9 cellular contexts compared by ENCODE assay signal in the genomic region with DNA sequence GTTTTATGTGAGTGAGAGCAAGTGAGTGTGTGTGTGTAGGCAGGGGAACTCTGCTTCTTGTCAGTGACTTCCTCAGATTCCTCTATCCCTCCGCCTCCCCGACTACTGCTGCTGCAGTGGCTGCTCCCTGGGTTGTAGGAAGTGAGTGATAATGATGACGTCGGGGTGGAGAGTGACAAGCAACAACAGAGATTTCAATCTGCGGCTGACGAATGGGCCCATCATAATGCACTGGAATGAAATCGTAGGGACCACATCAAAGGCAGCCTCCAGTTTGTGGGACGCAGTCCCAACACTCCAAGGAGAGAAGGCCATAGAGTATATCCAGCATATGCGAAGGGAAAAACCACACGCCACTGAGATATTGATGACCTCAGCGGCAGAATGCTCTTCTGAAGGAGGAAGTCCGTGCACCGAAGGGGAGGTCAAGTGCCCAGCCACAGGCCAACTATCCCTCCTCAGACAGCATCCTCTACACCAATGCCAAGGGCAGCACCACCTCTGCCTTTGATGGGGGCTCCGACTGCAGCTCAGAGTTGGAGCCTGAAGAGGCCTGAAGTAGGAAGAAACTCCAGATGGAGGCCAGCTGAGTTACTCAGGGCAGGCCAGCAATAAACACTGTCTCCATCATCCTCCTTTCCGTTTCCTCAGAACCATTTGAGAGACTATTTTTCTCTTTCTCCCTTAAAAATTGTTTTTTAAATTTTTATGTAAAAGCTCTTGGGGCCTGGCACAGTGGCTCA. TPM values are rescaled to one million over a fixed set of nuclear protein-coding genes. Genes with fewer than 3 reads are reported as not detected.
DNase-seq lines count a peak whose midpoint lies in the region; ATAC-seq and TF ChIP-seq lines count a peak whose summit lies in the region.
"Had no signal": no experiment of that assay in that cellular context is flagged by ENCODE, and none has a peak within 500 bp of the region (broad histone marks: within the 10 kb centered on the region; RNA-seq: fewer than 3 reads in every experiment).

No MANE protein-coding gene starts in this region.

- TF ChIP-seq POLR2A in IMR-90 (IDR thresholded peaks at IDR 0.05; ENCODE audit: low read depth, low read length), result no peak

- H3K27ac ChIP-seq in IMR-90 (ENCODE audit: insufficient read depth, low read length) (no peak overlapping the region), mesendoderm (ENCODE audit: low read depth, low read length) (no peak overlapping the region)

- no peak overlapping the region for H3K9ac ChIP-seq in IMR-90 (ENCODE audit: low read depth, low read length)
- no peak overlapping the region for H3K9ac ChIP-seq in mesendoderm (ENCODE audit: low read length)

- H3K36me3 Mint-ChIP-seq in naive thymus-derived CD8-positive, alpha-beta T cell, result peaks cover 0 to 38% (median 2%) of the 10 kb centered on the region in 3 donors
- H3K36me3 Mint-ChIP-seq in stimulated activated effector memory CD8-positive, alpha-beta T cell treated with anti-CD3 and anti-CD28 coated beads, Interleukin-12 subunit alpha, Interleukin-12 subunit beta, amount 100 ng/mL, for 72 hours, result peaks cover 39% of the 10 kb centered on the region
- peaks cover 11% of the 10 kb centered on the region for H3K36me3 Mint-ChIP-seq in activated naive CD4-positive, alpha-beta T cell treated with anti-CD3 and anti-CD28 coated beads, Interleukin-2, amount 10 ng/mL, durations not matched to agents 7 days and 5 days

- H2AK9ac ChIP-seq in IMR-90 (replicated peaks; ENCODE audit: low read depth, low read length, poor library complexity), result peak overlapping the region; percentile 78

- peaks cover 9% of the 10 kb centered on the region; the same call in 1 of the 2 replicates for H3K9me1 ChIP-seq in IMR-90 (ENCODE audit: insufficient read depth, low read length)

- H2BK20ac ChIP-seq in IMR-90 (ENCODE audit: low read depth, low read length), result no peak overlapping the region

- H4K8ac ChIP-seq in IMR-90 (ENCODE audit: low read depth in 2 of 2, low read length in 2 of 2) (no peak overlapping the region), mesendoderm (ENCODE audit: low read depth, low read length) (no peak overlapping the region)

- H3K4me1 ChIP-seq in IMR-90 (ENCODE audit: control insufficient read depth, insufficient read depth, low read length), result peaks cover 2% of the 10 kb centered on the region
- H3K4me1 ChIP-seq in mesendoderm (ENCODE audit: control insufficient read depth, low read depth, low read length), result no peaks in the 10 kb centered on the region

- H2BK120ac ChIP-seq in IMR-90 (ENCODE audit: low read depth, low read length) (no peak overlapping the region), mesendoderm (ENCODE audit: low read depth, low read length) (no peak overlapping the region)

- no peak overlapping the region for H2BK5ac ChIP-seq in IMR-90 (ENCODE audit: low read depth, low read length, poor library complexity, severe bottlenecking)
- H2BK5ac ChIP-seq in mesendoderm (ENCODE audit: low read length), result no peak overlapping the region

- H3K4me2 ChIP-seq in IMR-90 (ENCODE audit: low read depth, low read length) (no peak overlapping the region), mesendoderm (ENCODE audit: low read length) (no peak overlapping the region)

- H4K20me1 ChIP-seq in IMR-90 (ENCODE audit: insufficient read depth, low read length), result no peaks in the 10 kb centered on the region

- no peak overlapping the region for H3K4ac ChIP-seq in IMR-90 (ENCODE audit: low read depth, low read length)
- H3K4ac ChIP-seq in mesendoderm (ENCODE audit: low read depth, low read length), result no peak overlapping the region

- in situ Hi-C loops in IMR-90 (cut with MboI; ENCODE audit: low sequenced_read_pairs), result no loop called here

- DNase-seq in AG10803 (ENCODE audit: low read depth), result peak; percentile 83
- DNase-seq in IMR-90, result peak; percentile 67
- DNase-seq in choroid plexus epithelial cell (ENCODE audit: low read depth), result peak; percentile 25
- peak; percentile 76 for DNase-seq in mesendoderm
- DNase-seq in naive thymus-derived CD8-positive, alpha-beta T cell, result no peak
- no peak for DNase-seq in stimulated activated CD4-positive, alpha-beta T cell treated with anti-CD3 and anti-CD28 coated beads, Interleukin-2, amount 100 ng/mL, for 48 hours
- DNase-seq in stimulated activated effector memory CD8-positive, alpha-beta T cell treated with anti-CD3 and anti-CD28 coated beads, Interleukin-12 subunit alpha, Interleukin-12 subunit beta, amount 100 ng/mL, for 72 hours (ENCODE audit: low spot score in 2 of 2), result no peak
- DNase-seq in activated naive CD4-positive, alpha-beta T cell treated with anti-CD3 and anti-CD28 coated beads, Interleukin-2, amount 10 ng/mL, durations not matched to agents 7 days and 5 days, result no peak
- DNase-seq: NCI-H187 had no signal

- no peaks in the 10 kb centered on the region for H3K79me1 ChIP-seq in IMR-90 (ENCODE audit: low read depth in 1 of 2, low read length in 2 of 2)
- no peaks in the 10 kb centered on the region for H3K79me1 ChIP-seq in mesendoderm (ENCODE audit: low read length)

- H3K9me3 Mint-ChIP-seq in naive thymus-derived CD8-positive, alpha-beta T cell, result no peaks in the 10 kb centered on the region
- H3K9me3 Mint-ChIP-seq in stimulated activated effector memory CD8-positive, alpha-beta T cell treated with anti-CD3 and anti-CD28 coated beads, Interleukin-12 subunit alpha, Interleukin-12 subunit beta, amount 100 ng/mL, for 72 hours, result no peaks in the 10 kb centered on the region
- no peaks in the 10 kb centered on the region for H3K9me3 Mint-ChIP-seq in activated naive CD4-positive, alpha-beta T cell treated with anti-CD3 and anti-CD28 coated beads, Interleukin-2, amount 10 ng/mL, durations not matched to agents 7 days and 5 days

- no peak overlapping the region for H2BK15ac ChIP-seq in IMR-90 (ENCODE audit: low read depth, low read length)
- no peak overlapping the region for H2BK15ac ChIP-seq in mesendoderm (replicated peaks; ENCODE audit: low read depth)

- POLR2A ChIA-PET in IMR-90 (lab: Charles Lee; ENCODE audit: unreplicated experiment), result no interaction called here
- POLR2A ChIA-PET in naive thymus-derived CD8-positive, alpha-beta T cell (lab: Charles Lee), result no interaction called here

- peaks cover 2% of the 10 kb centered on the region for H3K36me3 ChIP-seq in IMR-90 (ENCODE audit: control insufficient read depth, insufficient read depth, low read length)
- peaks cover 4% of the 10 kb centered on the region for H3K36me3 ChIP-seq in mesendoderm (ENCODE audit: control insufficient read depth, insufficient read depth, low read length)

- no peak overlapping the region for H3K18ac ChIP-seq in IMR-90 (ENCODE audit: low read depth, low read length)
- no peak overlapping the region for H3K18ac ChIP-seq in mesendoderm (ENCODE audit: low read length)

- TF ChIP-seq CTCF in AG10803 (conservative IDR thresholded peaks at IDR 0.05; ENCODE audit: low read length) (no peak), IMR-90 (conservative IDR thresholded peaks at IDR 0.05; ENCODE audit: low read depth, low read length) (no peak), choroid plexus epithelial cell (conservative IDR thresholded peaks at IDR 0.05; ENCODE audit: low read depth, low read length) (no peak)

- 61% methylated on average over 3 of the region's 15 CpGs; no CpG with 5 or more reads in 1 of the 2 experiments for WGBS in IMR-90 (ENCODE audit: extremely low coverage in 2 of 2, insufficient read length in 1 of 2), 2 experiments
- WGBS in mesendoderm (ENCODE audit: extremely low coverage, insufficient coverage, low lambda C conversion rate), result no CpG with 5 or more reads among the region's 15 CpGs

- intact Hi-C loops in IMR-90 (cut with micrococcal nuclease), result loop anchor here (5.0 kb wide), 1 partner anchor 49 kb away; no protein-coding TSS in a partner anchor

- H3K27me3 ChIP-seq in IMR-90 (ENCODE audit: control insufficient read depth, insufficient read depth, low read length), result no peaks in the 10 kb centered on the region
- H3K27me3 ChIP-seq in mesendoderm (ENCODE audit: insufficient read depth, low read length, poor library complexity), result no peaks in the 10 kb centered on the region

- no peak overlapping the region for H4K91ac ChIP-seq in IMR-90 (ENCODE audit: insufficient read depth, low read depth, low read length)

- peak overlapping the region in 3 of 10 donors; percentile 23 to 61 (median 30) for H3K27ac Mint-ChIP-seq in naive thymus-derived CD8-positive, alpha-beta T cell
- no peak overlapping the region for H3K27ac Mint-ChIP-seq in stimulated activated effector memory CD8-positive, alpha-beta T cell treated with anti-CD3 and anti-CD28 coated beads, Interleukin-12 subunit alpha, Interleukin-12 subunit beta, amount 100 ng/mL, for 72 hours
- H3K27ac Mint-ChIP-seq in activated naive CD4-positive, alpha-beta T cell treated with anti-CD3 and anti-CD28 coated beads, Interleukin-2, amount 10 ng/mL, durations not matched to agents 7 days and 5 days, result no peak overlapping the region

- TF ChIP-seq RAD21 in IMR-90 (IDR thresholded peaks at IDR 0.05; ENCODE audit: low read length), result no peak

- no peaks in the 10 kb centered on the region for H3K79me2 ChIP-seq in mesendoderm (ENCODE audit: control insufficient read depth, insufficient read depth, low read length)

- peak overlapping the region; percentile 46 for H2AFZ ChIP-seq in IMR-90 (replicated peaks; ENCODE audit: low read length, poor library complexity)

- dilution Hi-C loops in IMR-90 (cut with HindIII; ENCODE audit: low sequenced_read_pairs, unreplicated experiment), result no loop called here

- ATAC-seq in IMR-90 (ENCODE audit: low read depth), result peak; percentile 42; the same call in 1 of the 2 replicates
- ATAC-seq in naive thymus-derived CD8-positive, alpha-beta T cell, result no peak
- no peak for ATAC-seq in stimulated activated effector memory CD8-positive, alpha-beta T cell treated with anti-CD3 and anti-CD28 coated beads, Interleukin-12 subunit alpha, Interleukin-12 subunit beta, amount 100 ng/mL, for 72 hours

- no peaks in the 10 kb centered on the region for H3K4me1 Mint-ChIP-seq in naive thymus-derived CD8-positive, alpha-beta T cell
- no peaks in the 10 kb centered on the region for H3K4me1 Mint-ChIP-seq in stimulated activated effector memory CD8-positive, alpha-beta T cell treated with anti-CD3 and anti-CD28 coated beads, Interleukin-12 subunit alpha, Interleukin-12 subunit beta, amount 100 ng/mL, for 72 hours
- no peaks in the 10 kb centered on the region for H3K4me1 Mint-ChIP-seq in activated naive CD4-positive, alpha-beta T cell treated with anti-CD3 and anti-CD28 coated beads, Interleukin-2, amount 10 ng/mL, durations not matched to agents 7 days and 5 days

- no peak overlapping the region for H3K56ac ChIP-seq in IMR-90 (ENCODE audit: extremely low read depth, insufficient read depth, low read length)
- H3K56ac ChIP-seq in mesendoderm (ENCODE audit: low read length), result no peak overlapping the region

- no peak overlapping the region for H3K23ac ChIP-seq in IMR-90 (ENCODE audit: low read depth, low read length)
- no peak overlapping the region for H3K23ac ChIP-seq in mesendoderm (ENCODE audit: low read length)

- H3K4me3 Mint-ChIP-seq in naive thymus-derived CD8-positive, alpha-beta T cell, result no peak overlapping the region
- no peak overlapping the region for H3K4me3 Mint-ChIP-seq in stimulated activated effector memory CD8-positive, alpha-beta T cell treated with anti-CD3 and anti-CD28 coated beads, Interleukin-12 subunit alpha, Interleukin-12 subunit beta, amount 100 ng/mL, for 72 hours
- no peak overlapping the region for H3K4me3 Mint-ChIP-seq in activated naive CD4-positive, alpha-beta T cell treated with anti-CD3 and anti-CD28 coated beads, Interleukin-2, amount 10 ng/mL, durations not matched to agents 7 days and 5 days

- no TSS peak for BruUV-seq in IMR-90 (replicated peaks; lab: Mats Ljungman, UMichigan)

- H2AK5ac ChIP-seq in IMR-90 (ENCODE audit: low read depth, low read length) (no peak overlapping the region), mesendoderm (ENCODE audit: low read length) (no peak overlapping the region)

- H4K5ac ChIP-seq in IMR-90 (ENCODE audit: low read depth, low read length) (no peak overlapping the region), mesendoderm (ENCODE audit: low read length) (no peak overlapping the region)

- CTCF ChIA-PET in IMR-90 (lab: Yijun Ruan, JAX), result interaction anchor here (1.0 to 1.4 kb wide), 2 partner anchors 12 to 377 kb away, joined by 3 to 4 read pairs; partner anchors contain the start of gene STMP1
- CTCF ChIA-PET in activated naive CD4-positive, alpha-beta T cell treated with anti-CD3 and anti-CD28 coated beads, Interleukin-2, amount 10 ng/mL, durations not matched to agents 7 days and 5 days (lab: Charles Lee), result no interaction called here

- H3K14ac ChIP-seq in IMR-90 (replicated peaks; ENCODE audit: low read depth, low read length), result no peak overlapping the region

- no peaks in the 10 kb centered on the region for H3K27me3 Mint-ChIP-seq in naive thymus-derived CD8-positive, alpha-beta T cell
- H3K27me3 Mint-ChIP-seq in activated naive CD4-positive, alpha-beta T cell treated with anti-CD3 and anti-CD28 coated beads, Interleukin-2, amount 10 ng/mL, durations not matched to agents 7 days and 5 days, result no peaks in the 10 kb centered on the region

- no peaks in the 10 kb centered on the region for H3K9me3 ChIP-seq in IMR-90 (ENCODE audit: control insufficient read depth, insufficient read depth, low read length)

- H3K4me3 ChIP-seq in AG10803 (ENCODE audit: low read length) (no peak overlapping the region), IMR-90 (ENCODE audit: insufficient read depth, low read depth, low read length) (no peak overlapping the region), choroid plexus epithelial cell (ENCODE audit: low read depth, low read length) (no peak overlapping the region), mesendoderm (ENCODE audit: low read length) (no peak overlapping the region)

RNA-seq across cellular contexts. Expression of gene STMP1, which starts 11.3 kb away (rescaled TPM):
- 6.1 and 11.9 TPM in 2 replicates for total RNA-seq in IMR-90 (2012; rRNA removed)
- polyA plus RNA-seq in IMR-90 (2012; rRNA removed), result 22.5 and 28.3 TPM in 2 replicates
- 5.2 and 13.9 TPM in 2 replicates for polyA plus RNA-seq in IMR-90 (2012; cell fraction: cytosol; rRNA removed)
- 1.3 and 9.0 TPM in 2 replicates for polyA plus RNA-seq in IMR-90 (2012; cell fraction: nucleus; rRNA removed; ENCODE audit: low replicate concordance)
- polyA plus RNA-seq in mesendoderm (2013, experiment 1 of 2), result 36.7 TPM
- polyA plus RNA-seq in mesendoderm (2013, experiment 2 of 2), result 36.6 TPM
- total RNA-seq in naive thymus-derived CD8-positive, alpha-beta T cell, result 10 to 100 TPM; 26.8 to 31.1 TPM
- 10 to 100 TPM; 46.5 to 56.6 (median 55.4) TPM for polyA plus RNA-seq in naive thymus-derived CD8-positive, alpha-beta T cell

Comparison
In these comparisons a context has a peak if more than half of its experiments do, and no peak if none do; other contexts are left out.
1. DNase-seq: peak in AG10803 (single experiment), IMR-90 (single experiment), choroid plexus epithelial cell (single experiment) and mesendoderm (single experiment); none in naive thymus-derived CD8-positive, alpha-beta T cell (0 of 10), stimulated activated CD4-positive, alpha-beta T cell treated with anti-CD3 and anti-CD28 coated beads, Interleukin-2, amount 100 ng/mL, for 48 hours (0 of 2), stimulated activated effector memory CD8-positive, alpha-beta T cell treated with anti-CD3 and anti-CD28 coated beads, Interleukin-12 subunit alpha, Interleukin-12 subunit beta, amount 100 ng/mL, for 72 hours (0 of 2) and activated naive CD4-positive, alpha-beta T cell treated with anti-CD3 and anti-CD28 coated beads, Interleukin-2, amount 10 ng/mL, durations not matched to agents 7 days and 5 days (single experiment).